1 cellular context compared by ENCODE assay signal in genomic region chr9:130117376-130117775, GRCh38.
TF ChIP-seq lines count a peak whose summit lies in the region.

No MANE protein-coding gene starts in this region.

TF ChIP-seq in A549, 52 proteins besides CTCF, POLR2A, EP300 and RAD21 (continued from another document):
- TF ChIP-seq RNF2 (IDR thresholded peaks at IDR 0.05; ENCODE audit: borderline replicate concordance, low read depth) (no peak), ZNF302 (CRISPR knock-in tag; IDR thresholded peaks at IDR 0.05) (no peak)
